Comparison of ENCODE assay signal across 8 cellular contexts in the genomic region with DNA sequence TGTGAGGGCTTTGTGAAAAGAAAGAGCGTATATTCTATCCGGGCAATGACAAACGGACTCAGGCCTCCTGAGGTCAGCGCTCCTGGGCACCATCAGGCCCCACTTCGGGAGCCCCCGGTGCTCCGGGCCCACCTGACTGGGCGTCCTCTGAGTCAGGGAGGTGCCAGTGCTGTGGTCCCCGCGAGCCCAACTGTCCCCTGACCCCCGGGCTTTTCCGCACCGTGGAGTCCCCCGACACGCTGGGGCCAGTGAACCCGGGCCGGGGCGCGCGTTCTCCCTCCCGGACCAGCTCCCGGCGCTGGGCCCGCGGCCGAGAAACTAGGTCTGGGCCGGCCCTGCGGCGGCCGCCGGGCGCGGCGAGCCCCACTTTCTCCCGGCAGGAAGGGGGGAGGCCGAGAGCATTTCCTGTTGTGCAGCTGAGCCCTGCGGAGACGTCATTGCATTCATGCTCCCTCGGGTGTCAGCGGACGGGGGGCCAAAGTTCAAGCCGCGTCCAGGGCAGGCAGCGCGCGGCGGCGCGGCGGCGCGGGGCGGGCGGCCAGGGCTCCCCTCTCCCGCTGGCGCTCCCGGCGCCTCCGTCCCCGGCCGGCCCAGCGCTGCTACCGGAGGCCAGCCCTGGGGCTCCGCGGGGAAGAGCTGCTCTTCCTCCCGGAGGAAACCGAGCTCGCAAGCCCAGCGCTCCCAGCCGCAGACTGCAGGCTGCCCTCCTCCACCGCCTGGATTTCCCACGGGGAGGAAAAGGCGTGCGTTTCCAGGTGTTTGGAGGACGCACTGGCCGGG. TPM values are rescaled to one million over a fixed set of nuclear protein-coding genes. Genes with fewer than 3 reads are reported as not detected.
DNase-seq lines count a peak whose midpoint lies in the region; ATAC-seq, FAIRE-seq and TF ChIP-seq lines count a peak whose summit lies in the region.

No MANE protein-coding gene starts in this region.

- H3K9me3 ChIP-seq in colonic mucosa: no peaks in the 10 kb centered on the region

- no peaks in the 10 kb centered on the region for H3K4me1 ChIP-seq in colonic mucosa

- DNase-seq in GM10248 (ENCODE audit: extremely low spot score) (peak; percentile 89), KBM-7 (peak; percentile 53), colonic mucosa (peak; percentile 90), kidney tubule cell (ENCODE audit: low spot score) (peak; percentile 85), D721Med (ENCODE audit: insufficient read length, low spot score) (no peak)
- peak; percentile 46 for DNase-seq in activated CD4-positive, alpha-beta T cell treated with anti-CD3 and anti-CD28 coated beads for 1 hour
- peak; percentile 66 for DNase-seq in stimulated activated CD4-positive, alpha-beta T cell treated with anti-CD3 and anti-CD28 coated beads, Interleukin-1b, Interleukin-23, amount 100 ng/mL, for 48 hours

- H3K36me3 ChIP-seq in colonic mucosa: no peaks in the 10 kb centered on the region

- FAIRE-seq in D721Med (lab: Jason Lieb, UNC): no peak

- peak; percentile 90 for ATAC-seq in GM21737 (IDR thresholded peaks at IDR 0.05; ENCODE audit: unreplicated experiment)

- peak overlapping the region; percentile 56 for H3K4me3 ChIP-seq in colonic mucosa

- in situ Hi-C loops in KBM-7 (cut with MboI; ENCODE audit: low pct_unique_long_range_greater_than_20kb, low sequenced_read_pairs): no loop called here

- peak overlapping the region; percentile 82 to 94 for H3K9ac ChIP-seq in colonic mucosa (ENCODE audit: low read depth in 2 of 2, low read length in 2 of 2)

- H3K27ac ChIP-seq in colonic mucosa: peak overlapping the region; percentile 85

- intact Hi-C loops in colonic mucosa (cut with DNase I): no loop called here

- TF ChIP-seq CTCF in GM10248 (IDR thresholded peaks at IDR 0.05; ENCODE audit: control extremely low read depth, extremely low read depth, low read depth, missing control alignments) (no peak), colonic mucosa (IDR thresholded peaks at IDR 0.05) (no peak), D721Med (IDR thresholded peaks at IDR 0.05; ENCODE audit: insufficient read depth, missing control alignments) (no peak)

- CTCF ChIA-PET in GM10248 (lab: Yijun Ruan, JAX): interaction anchor here (1.3 to 2.9 kb wide), 9 partner anchors 9 to 180 kb away, joined by 3 to 9 read pairs (median 6); no protein-coding TSS in a partner anchor

- H3K27me3 ChIP-seq in colonic mucosa: no peaks in the 10 kb centered on the region

- POLR2A ChIA-PET in GM10248 (lab: Yijun Ruan, JAX): interaction anchor here (0.7 kb wide), 1 partner anchor 9 kb away, joined by 3 read pairs; no protein-coding TSS in a partner anchor

RNA-seq across cellular contexts. Expression of a gene that starts 18.3 kb away (rescaled TPM):
- 10 to 100 TPM in 1 of 2 donors, 1 to 10 TPM in 1; 5.3 to 15.2 TPM for total RNA-seq in colonic mucosa
